Comparison of ENCODE assay signal across 8 cellular contexts in the genomic region with DNA sequence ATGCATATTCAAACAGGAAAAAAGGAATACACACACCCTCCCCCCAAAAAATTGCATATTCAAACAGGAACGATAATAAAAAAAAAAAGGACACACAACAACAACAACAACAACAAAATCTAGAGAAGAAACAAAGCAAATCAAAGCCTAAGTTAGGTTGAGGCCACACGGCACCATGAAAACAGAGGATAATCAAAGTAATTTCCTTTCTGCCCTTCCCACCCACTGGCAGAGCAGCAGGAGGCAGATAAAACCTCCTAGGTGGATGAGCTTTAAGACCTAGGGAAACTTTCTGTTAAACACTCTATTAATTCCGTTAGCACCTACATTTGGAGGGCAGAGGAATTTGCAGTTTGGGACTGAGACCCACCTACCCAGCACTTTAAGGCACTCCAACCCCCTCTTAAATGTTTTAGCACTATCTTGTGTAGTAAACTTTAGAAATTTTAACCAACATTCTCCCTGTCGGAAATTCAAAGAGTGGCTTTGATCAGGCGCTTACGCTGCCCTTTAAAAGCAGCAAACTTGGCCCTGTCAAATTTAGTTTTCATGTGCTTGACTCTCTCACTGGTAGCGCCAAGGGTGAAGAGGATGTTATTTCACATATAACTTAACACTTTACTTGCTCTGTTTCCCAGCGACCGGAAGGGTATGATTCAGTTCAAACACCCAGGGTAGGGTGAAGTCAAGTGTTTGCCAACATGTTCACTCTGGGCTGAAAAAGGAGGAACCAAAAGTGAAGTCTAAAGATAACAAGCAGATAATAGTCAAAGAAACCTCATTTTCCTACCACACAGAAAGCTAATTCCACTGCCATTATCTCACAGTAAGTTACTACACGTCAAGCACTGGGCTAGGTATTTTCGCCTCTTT. TPM values are rescaled to one million over a fixed set of nuclear protein-coding genes. Genes with fewer than 3 reads are reported as not detected.
DNase-seq lines count a peak whose midpoint lies in the region; ATAC-seq, FAIRE-seq and TF ChIP-seq lines count a peak whose summit lies in the region.

No MANE protein-coding gene starts in this region.

- H3K4me1 ChIP-seq in RWPE2 (ENCODE audit: insufficient read depth, poor library complexity, severe bottlenecking), result peaks cover 43% of the 10 kb centered on the region
- peaks cover 0 to 28% (median 5%) of the 10 kb centered on the region in 3 donors for H3K4me1 ChIP-seq in pancreas

- H3K4me3 ChIP-seq in RWPE2 (ENCODE audit: severe bottlenecking) (no peak overlapping the region), pancreas (no peak overlapping the region)

- peak overlapping the region; percentile 85 to 98 (median 96) for H3K27ac Mint-ChIP-seq in CD14-positive monocyte

- TF ChIP-seq CTCF in CD14-positive monocyte (IDR thresholded peaks at IDR 0.05), result no peak
- TF ChIP-seq CTCF in RWPE2 (IDR thresholded peaks at IDR 0.05; ENCODE audit: poor library complexity, severe bottlenecking), result no peak
- TF ChIP-seq CTCF in pancreas (IDR thresholded peaks at IDR 0.05), result no peak

- peak; percentile 86 for ATAC-seq in GM19043 (IDR thresholded peaks at IDR 0.05; ENCODE audit: low read depth, unreplicated experiment)
- ATAC-seq in HG03103 (IDR thresholded peaks at IDR 0.05; ENCODE audit: low read depth, unreplicated experiment), result peak; percentile 93
- peak; percentile 55 for ATAC-seq in RWPE2 (ENCODE audit: low read depth)
- peak in 3 of 4 donors; percentile 18 to 58 (median 45) for ATAC-seq in pancreas

- H3K4me1 Mint-ChIP-seq in CD14-positive monocyte, result peaks cover 40% of the 10 kb centered on the region

- no peak for TF ChIP-seq POLR2A in erythroblast (IDR thresholded peaks at IDR 0.05; ENCODE audit: low read length)

- peak overlapping the region in 1 of 2 donors; percentile 78 for H3K4me3 Mint-ChIP-seq in CD14-positive monocyte

- H3K9me3 ChIP-seq in RWPE2 (ENCODE audit: severe bottlenecking), result no peaks in the 10 kb centered on the region
- H3K9me3 ChIP-seq in pancreas, result no peaks in the 10 kb centered on the region

- intact Hi-C loops in CD14-positive monocyte (cut with micrococcal nuclease), result loop anchor here in 1 of 2 donors (1.0 kb wide), 1 partner anchor 10 kb away; no protein-coding TSS in a partner anchor
- intact Hi-C loops in pancreas (cut with DNase I), result loop anchor here in 1 of 3 donors (10.0 kb wide), 1 partner anchor 97 kb away; no protein-coding TSS in a partner anchor

- H3K27ac ChIP-seq in RWPE2 (ENCODE audit: poor library complexity, severe bottlenecking) (peak overlapping the region; percentile 93), pancreas (peak overlapping the region in 2 of 4 donors; percentile 30 to 37)

- no peaks in the 10 kb centered on the region for H3K9me3 Mint-ChIP-seq in CD14-positive monocyte

- H3K36me3 Mint-ChIP-seq in CD14-positive monocyte, result peaks cover 57 to 71% of the 10 kb centered on the region in 2 donors

- peaks cover 71% of the 10 kb centered on the region for H3K36me3 ChIP-seq in RWPE2 (ENCODE audit: low read depth)
- peaks cover 0 to 19% (median 0%) of the 10 kb centered on the region in 3 donors for H3K36me3 ChIP-seq in pancreas

- no peaks in the 10 kb centered on the region for H3K27me3 ChIP-seq in RWPE2 (ENCODE audit: insufficient read depth, poor library complexity, severe bottlenecking)
- H3K27me3 ChIP-seq in pancreas, result no peaks in the 10 kb centered on the region

- no peak for FAIRE-seq in pancreas (lab: Jason Lieb, UNC)

- 62 to 65% methylated on average over 11 of the region's 11 CpGs for WGBS in pancreas, 2 donors

- DNase-seq in CD14-positive monocyte (ENCODE audit: low spot score) (peak; percentile 67), RWPE2 (ENCODE audit: low spot score) (no peak), erythroblast (lab: John Stamatoyannopoulos, UW) (peak; percentile 13 to 17), pancreas (no peak), NCI-H1092 (lab: John Stamatoyannopoulos, UW) (no peak), NCI-H1694 treated with DMSO at 0.1 percent for 48 hours (lab: John Stamatoyannopoulos, UW) (no peak)

- no peaks in the 10 kb centered on the region for H3K27me3 Mint-ChIP-seq in CD14-positive monocyte (ENCODE audit: low read depth in 3 of 3)

RNA-seq across cellular contexts. Expression of gene ENC1, which starts 9.2 kb away (rescaled TPM):
- polyA plus RNA-seq in CD14-positive monocyte (1 to 10 TPM; 9.6 to 9.9 TPM), pancreas (10 to 100 TPM; 21.3 to 26.3 TPM)
- 10 to 100 TPM; 21.4 to 63.1 (median 28.5) TPM for total RNA-seq in pancreas

RNA-seq across cellular contexts. Expression of gene HEXB, which starts 53.7 kb away (rescaled TPM):
- 100 to 1,000 TPM; 470 to 518 TPM for polyA plus RNA-seq in CD14-positive monocyte
- 100 to 1,000 TPM in 2 of 6 donors, 10 to 100 TPM in 4; 59.2 to 140 (median 73.8) TPM for total RNA-seq in pancreas
- polyA plus RNA-seq in pancreas, result 100 to 1,000 TPM in 1 of 2 donors, 10 to 100 TPM in 1; 82.8 to 127 TPM

Comparison
In these comparisons a context has a peak if more than half of its experiments do, and no peak if none do; other contexts are left out.
1. DNase-seq: peak in CD14-positive monocyte (single experiment) and erythroblast (2 of 2); none in RWPE2 (single experiment), pancreas (0 of 6), NCI-H1092 (single experiment) and NCI-H1694 treated with DMSO at 0.1 percent for 48 hours (single experiment).
2. Peak in every context shown above with its lines, with median percentiles within 50 percentile points of each other: ATAC-seq.